Comparison of ENCODE assay signal across 22 cellular contexts in the genomic region with DNA sequence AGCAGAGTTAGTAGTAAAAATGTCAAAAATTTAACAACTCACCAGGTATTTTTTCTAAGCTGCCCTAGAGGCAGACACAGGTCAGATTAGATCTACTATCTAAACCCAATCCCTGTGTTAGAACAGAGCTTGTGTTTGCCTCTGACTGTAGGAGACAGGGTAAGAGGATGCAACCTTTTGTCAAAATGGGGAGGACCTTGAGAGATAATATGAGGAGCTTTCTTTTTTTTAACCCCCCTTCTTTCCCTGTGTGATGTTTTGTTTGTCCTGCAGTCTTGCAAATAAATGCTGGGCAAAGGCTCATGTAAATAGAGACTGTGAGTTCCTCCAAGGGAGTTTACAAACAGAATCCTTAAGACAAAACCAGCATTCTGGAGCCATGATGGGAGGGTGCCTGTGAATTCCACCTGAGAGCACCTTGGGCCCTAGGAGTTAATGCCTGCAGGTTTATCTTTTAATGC.
"Had no signal": no experiment of that assay in that cellular context is flagged by ENCODE, and none has a peak within 500 bp of the region (broad histone marks: within the 10 kb centered on the region; RNA-seq: fewer than 3 reads in every experiment).

No MANE protein-coding gene starts in this region.

- H3K4me3 ChIP-seq: body of pancreas, coronary artery, esophagus squamous epithelium, skin epidermis, transverse colon had no signal

- H3K27ac Mint-ChIP-seq: activated CD8-positive, alpha-beta T cell treated with anti-CD3 and anti-CD28 coated beads for 36 hours; activated naive CD4-positive, alpha-beta T cell treated with anti-CD3 and anti-CD28 coated beads, Interleukin-2, amount 50 U/mL, for 72 hours; nephron had no signal

- H3K9me3 ChIP-seq: body of pancreas, esophagus squamous epithelium, transverse colon had no signal

- H3K4me1 ChIP-seq: body of pancreas, esophagus squamous epithelium, transverse colon had no signal

- H3K27me3 Mint-ChIP-seq: activated CD8-positive, alpha-beta T cell treated with anti-CD3 and anti-CD28 coated beads for 36 hours had no signal

- H3K27ac ChIP-seq: body of pancreas, coronary artery, esophagus squamous epithelium, skin epidermis, transverse colon had no signal

- H3K27me3 ChIP-seq: body of pancreas, transverse colon had no signal

- H3K9me3 Mint-ChIP-seq: activated CD8-positive, alpha-beta T cell treated with anti-CD3 and anti-CD28 coated beads for 36 hours; activated naive CD4-positive, alpha-beta T cell treated with anti-CD3 and anti-CD28 coated beads, Interleukin-2, amount 50 U/mL, for 72 hours; activated T-cell treated with anti-CD3 and anti-CD28 coated beads, Interleukin-2, amount 50 U/mL, for 4 hours; nephron had no signal

- DNase-seq: activated CD4-positive, alpha-beta T cell treated with anti-CD3 and anti-CD28 coated beads for 4 hours; activated CD8-positive, alpha-beta T cell treated with anti-CD3 and anti-CD28 coated beads for 36 hours; activated effector memory CD4-positive, alpha-beta T cell treated with anti-CD3 and anti-CD28 coated beads, Interleukin-2, amount 50 U/mL, for 16 hours; activated T-cell treated with anti-CD3 and anti-CD28 coated beads, Interleukin-2, amount 50 U/mL, for 4 hours; amygdala; body of pancreas; caudate nucleus; esophagus squamous epithelium; hippocampal formation; kidney glomerular epithelial cell; mesenchymal stem cell; occipital lobe; right cardiac atrium; stimulated activated CD4-positive, alpha-beta T cell treated with anti-CD3 and anti-CD28 coated beads, Interleukin-4, amount 100 ng/mL, for 24 hours; stimulated activated naive CD4-positive, alpha-beta T cell treated with Interleukin-2 at 50 U/mL for 16 hours; substantia nigra; transverse colon had no signal

- FAIRE-seq: endothelial cell of umbilical vein had no signal

- H3K36me3 ChIP-seq: esophagus squamous epithelium, transverse colon had no signal

- H3K36me3 Mint-ChIP-seq: activated naive CD4-positive, alpha-beta T cell treated with anti-CD3 and anti-CD28 coated beads, Interleukin-2, amount 50 U/mL, for 72 hours had no signal

- ATAC-seq: activated CD8-positive, alpha-beta T cell treated with anti-CD3 and anti-CD28 coated beads for 36 hours; activated naive CD4-positive, alpha-beta T cell treated with anti-CD3 and anti-CD28 coated beads, Interleukin-2, amount 50 U/mL, for 72 hours; activated T-cell treated with anti-CD3 and anti-CD28 coated beads, Interleukin-2, amount 50 U/mL, for 4 hours; body of pancreas; right cardiac atrium had no signal

- H3K4me3 Mint-ChIP-seq: activated CD8-positive, alpha-beta T cell treated with anti-CD3 and anti-CD28 coated beads for 36 hours; activated T-cell treated with anti-CD3 and anti-CD28 coated beads, Interleukin-2, amount 50 U/mL, for 4 hours; nephron had no signal
